ENCODE assay signal across 20 cellular contexts in the genomic region with DNA sequence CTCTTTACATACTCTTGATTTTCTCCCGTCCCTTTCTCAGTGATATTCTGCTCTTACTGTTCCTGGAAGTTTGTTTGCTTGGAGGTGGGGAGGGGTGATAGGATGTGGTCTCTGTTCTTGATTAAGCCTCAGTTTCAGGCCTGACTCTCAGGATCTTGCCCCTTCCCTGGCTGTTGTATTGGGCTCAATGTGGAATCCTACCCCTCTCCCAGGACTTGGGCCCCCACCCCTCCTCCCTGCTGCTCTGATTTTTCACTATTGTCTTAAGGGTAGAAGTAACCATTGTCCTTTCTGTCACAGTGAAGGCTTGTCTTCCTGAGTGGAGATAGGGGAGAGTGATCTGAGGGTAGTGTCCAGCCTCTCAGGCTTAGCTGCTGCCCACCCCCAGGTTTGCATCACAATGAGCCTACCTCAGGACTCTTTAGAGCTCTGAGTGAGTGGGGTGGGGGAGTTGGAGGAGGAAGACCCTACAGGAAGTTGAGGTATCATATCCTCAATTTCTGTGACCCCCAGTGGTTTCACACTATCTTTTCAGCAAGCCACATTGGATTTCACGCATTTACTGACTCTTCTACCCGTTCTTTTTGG.
"Had no signal": no experiment of that assay in that cellular context is flagged by ENCODE, and none has a peak within 500 bp of the region (broad histone marks: within the 10 kb centered on the region; RNA-seq: fewer than 3 reads in every experiment).

No MANE protein-coding gene starts in this region.

- H2AFZ ChIP-seq: parathyroid adenoma had no signal

- H3K9me3 Mint-ChIP-seq: naive B cell; stimulated activated memory B cell treated with anti-CD40 and anti-IgM and Interleukin-4, amounts not matched to agents 10 μg/mL and 1 μg/mL and 100 μg/mL, for 72 hours had no signal

- H3K9ac ChIP-seq: parathyroid adenoma had no signal

- H3K27me3 Mint-ChIP-seq: naive B cell; stimulated activated memory B cell treated with anti-CD40 and anti-IgM and Interleukin-4, amounts not matched to agents 10 μg/mL and 1 μg/mL and 100 μg/mL, for 72 hours had no signal

- H3K36me3 ChIP-seq: colonic mucosa, heart right ventricle, right lobe of liver, stomach, thoracic aorta, transverse colon had no signal

- ATAC-seq: heart right ventricle; left colon; left ventricle myocardium superior; psoas muscle; right lobe of liver; stimulated activated memory B cell treated with anti-CD40 and anti-IgM and Interleukin-4, amounts not matched to agents 10 μg/mL and 1 μg/mL and 100 μg/mL, for 72 hours had no signal

- H3K36me3 Mint-ChIP-seq: naive B cell had no signal

- H3K27me3 ChIP-seq: colonic mucosa, heart right ventricle, right lobe of liver, stomach, transverse colon had no signal

- H3K9me3 ChIP-seq: colonic mucosa, heart right ventricle, psoas muscle, right lobe of liver, stomach, thoracic aorta, transverse colon had no signal

- DNase-seq: colonic mucosa; dermis blood vessel endothelial cell; foreskin melanocyte; heart right ventricle; hypothalamus; left colon; left ventricle myocardium superior; mesenchymal stem cell; naive B cell; nephron progenitor cell; psoas muscle; retina; right lobe of liver; stimulated activated CD4-positive, alpha-beta T cell treated with anti-CD3 and anti-CD28 coated beads, Interleukin-4, amount 100 ng/mL, for 1 hour; stomach; transverse colon had no signal

- H3K4me3 Mint-ChIP-seq: naive B cell; nephron progenitor cell; stimulated activated memory B cell treated with anti-CD40 and anti-IgM and Interleukin-4, amounts not matched to agents 10 μg/mL and 1 μg/mL and 100 μg/mL, for 72 hours had no signal

- H3K27ac ChIP-seq: colonic mucosa, heart right ventricle, parathyroid adenoma, psoas muscle, right lobe of liver, stomach, thoracic aorta, transverse colon had no signal

- H3K4me1 ChIP-seq: colonic mucosa, heart right ventricle, parathyroid adenoma, psoas muscle, right lobe of liver, stomach, transverse colon had no signal

- H3K79me2 ChIP-seq: parathyroid adenoma had no signal

- H3K4me1 Mint-ChIP-seq: nephron progenitor cell had no signal

- H3K4me3 ChIP-seq: colonic mucosa, heart right ventricle, lung, psoas muscle, right lobe of liver, stomach, thoracic aorta, transverse colon had no signal

- H3K27ac Mint-ChIP-seq: nephron progenitor cell; stimulated activated memory B cell treated with anti-CD40 and anti-IgM and Interleukin-4, amounts not matched to agents 10 μg/mL and 1 μg/mL and 100 μg/mL, for 72 hours had no signal
